31 cellular contexts compared by ENCODE assay signal in the genomic region with DNA sequence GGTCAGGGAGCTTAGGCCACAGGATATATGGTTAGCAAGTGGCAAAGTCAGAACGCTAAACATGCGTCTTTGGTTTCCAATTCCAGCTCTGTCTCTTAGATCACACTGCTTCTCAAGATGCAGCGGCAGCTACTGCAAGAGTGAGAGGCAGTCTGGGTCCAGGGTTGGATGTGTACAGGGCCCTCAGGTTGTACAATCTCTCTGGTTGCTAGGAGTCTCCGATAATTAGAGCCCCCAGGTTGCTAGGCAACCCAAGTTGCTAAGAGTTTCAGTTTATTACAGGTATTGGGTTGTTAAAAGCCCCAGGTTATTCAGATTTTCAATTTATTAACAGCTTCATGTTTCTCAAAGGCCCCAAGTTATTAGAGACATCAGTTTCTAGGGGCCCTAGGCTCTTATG. TPM values are rescaled to one million over a fixed set of nuclear protein-coding genes. Genes with fewer than 3 reads are reported as not detected.
"Had no signal": no experiment of that assay in that cellular context is flagged by ENCODE, and none has a peak within 500 bp of the region (broad histone marks: within the 10 kb centered on the region; RNA-seq: fewer than 3 reads in every experiment).

No MANE protein-coding gene starts in this region.

- H3K36me3 ChIP-seq: gastroesophageal sphincter, sigmoid colon, uterus, WERI-Rb-1 had no signal

- DNase-seq: activated CD4-positive, alpha-beta memory T cell treated with anti-CD3 and anti-CD28 coated beads, Interleukin-2, amount 10 ng/mL, durations not matched to agents 7 days and 5 days; activated CD4-positive, alpha-beta T cell treated with anti-CD3 and anti-CD28 coated beads for 48 hours; activated CD8-positive, alpha-beta memory T cell treated with anti-CD3 and anti-CD28 coated beads, Interleukin-2, amount 50 U/mL, for 48 hours; activated gamma-delta T cell; activated naive CD4-positive, alpha-beta T cell treated with anti-CD3 and anti-CD28 coated beads, Interleukin-2, amount 10 ng/mL, durations not matched to agents 7 days and 5 days; activated T-cell treated with anti-CD3 and anti-CD28 coated beads, Interleukin-2, amount 50 U/mL, for 24 hours; amniotic stem cell; caudate nucleus; hippocampal formation; left cardiac atrium; naive B cell; nephron progenitor cell; psoas muscle; sigmoid colon; small intestine; stimulated activated CD4-positive, alpha-beta T cell treated with anti-CD3 and anti-CD28 coated beads, Interleukin-4, amount 100 ng/mL, for 4 hours; stimulated activated CD8-positive, alpha-beta memory T cell treated with anti-CD3 and anti-CD28 coated beads, Interleukin-4, amount 100 ng/mL, for 48 hours; stimulated activated naive CD8-positive, alpha-beta T cell treated with anti-CD3 and anti-CD28 coated beads, Interleukin-15, amount 100 ng/mL, for 72 hours; substantia nigra; T1000; uterus; WERI-Rb-1 had no signal

- H3K27me3 ChIP-seq: sigmoid colon, uterus had no signal

- H3K4me1 ChIP-seq: gastroesophageal sphincter, parathyroid adenoma, psoas muscle, sigmoid colon, uterus had no signal

- H3K9ac ChIP-seq: parathyroid adenoma had no signal

- H3K9me3 ChIP-seq: psoas muscle, sigmoid colon, uterus had no signal

- H3K4me3 ChIP-seq: gastroesophageal sphincter, psoas muscle, sigmoid colon, uterus had no signal

- H3K27ac ChIP-seq: gastroesophageal sphincter, parathyroid adenoma, psoas muscle, sigmoid colon, uterus, WERI-Rb-1 had no signal

- H3K79me2 ChIP-seq: parathyroid adenoma had no signal

- H2AFZ ChIP-seq: parathyroid adenoma had no signal

RNA-seq across cellular contexts. Expression of a gene that starts 15.5 kb away (rescaled TPM):
- total RNA-seq: activated CD4-positive, alpha-beta memory T cell treated with anti-CD3 and anti-CD28 coated beads, Interleukin-2, amount 10 ng/mL, durations not matched to agents 7 days and 5 days; astrocyte; chondrocyte; endothelial cell of umbilical vein; fibroblast of lung; fibroblast of villous mesenchyme; gastroesophageal sphincter; left cardiac atrium; liver; mesothelial cell of epicardium; psoas muscle; sigmoid colon; uterus had no signal
